Comparison of ENCODE assay signal across 15 cellular contexts in genomic region chrX:88605222-88605583, GRCh38.
DNase-seq lines count a peak whose midpoint lies in the region; ATAC-seq, FAIRE-seq and TF ChIP-seq lines count a peak whose summit lies in the region.
"Had no signal": no experiment of that assay in that cellular context is flagged by ENCODE, and none has a peak within 500 bp of the region (broad histone marks: within the 10 kb centered on the region; RNA-seq: fewer than 3 reads in every experiment).

No MANE protein-coding gene starts in this region.

- H3K9ac ChIP-seq in BLaER1 = no peak overlapping the region
- no peak overlapping the region for H3K9ac ChIP-seq in endothelial cell of umbilical vein (replicated peaks; ENCODE audit: extremely low read depth, insufficient read depth, low read length)
- H3K9ac ChIP-seq: GM23248 had no signal

- peak overlapping the region; percentile 1; the same call in 1 of the 2 replicates for H3K4me2 ChIP-seq in BLaER1
- H3K4me2 ChIP-seq in endothelial cell of umbilical vein (ENCODE audit: insufficient read depth, low read length) = no peak overlapping the region

- 0 out of 2 replicates have a peak, but pooled peaks cover 9% of the 10 kb centered on the region for H3K4me1 ChIP-seq in BLaER1
- H3K4me1 ChIP-seq in endothelial cell of umbilical vein (ENCODE audit: control insufficient read depth, extremely low read depth, insufficient read depth, low read length) = peaks cover 2% of the 10 kb centered on the region
- H3K4me1 ChIP-seq in right lobe of liver = peaks cover 0 to 4% (median 0%) of the 10 kb centered on the region in 4 donors

- 37% methylated on average over 4 of the region's 4 CpGs for WGBS in right lobe of liver (ENCODE audit: insufficient coverage, low coverage, low lambda C conversion rate, missing lambda C conversion rate)

- H3K36me3 ChIP-seq in BLaER1 = no peaks in the 10 kb centered on the region
- no peaks in the 10 kb centered on the region for H3K36me3 ChIP-seq in endothelial cell of umbilical vein (ENCODE audit: control insufficient read depth in 2 of 2, extremely low read depth in 1 of 2, insufficient read depth in 2 of 2, low read length in 2 of 2)
- no peaks in the 10 kb centered on the region for H3K36me3 ChIP-seq in right lobe of liver

- H3K9me3 ChIP-seq in BLaER1 (no peaks in the 10 kb centered on the region), endothelial cell of umbilical vein (replicated peaks; ENCODE audit: control insufficient read depth, insufficient read depth, low read length) (no peaks in the 10 kb centered on the region), right lobe of liver (no peaks in the 10 kb centered on the region)

- no peak for TF ChIP-seq POLR2A in endothelial cell of umbilical vein (IDR thresholded peaks at IDR 0.05; ENCODE audit: low read depth, low read length)
- TF ChIP-seq POLR2A in right lobe of liver (IDR thresholded peaks at IDR 0.05) = no peak

- H3K36me3 Mint-ChIP-seq in progenitor cell of endocrine pancreas (ENCODE audit: insufficient read depth) = peaks cover 4% of the 10 kb centered on the region
- no peaks in the 10 kb centered on the region for H3K36me3 Mint-ChIP-seq in activated naive CD4-positive, alpha-beta T cell treated with anti-CD3 and anti-CD28 coated beads, Interleukin-2, amount 10 ng/mL, durations not matched to agents 7 days and 5 days
- H3K36me3 Mint-ChIP-seq: CD8-positive, alpha-beta memory T cell had no signal

- H3K4me3 Mint-ChIP-seq in progenitor cell of endocrine pancreas (ENCODE audit: low read depth) = peak overlapping the region; percentile 16
- no peak overlapping the region for H3K4me3 Mint-ChIP-seq in activated naive CD4-positive, alpha-beta T cell treated with anti-CD3 and anti-CD28 coated beads, Interleukin-2, amount 10 ng/mL, durations not matched to agents 7 days and 5 days
- H3K4me3 Mint-ChIP-seq: CD8-positive, alpha-beta memory T cell had no signal

- no TSS peak for BruUV-seq in endothelial cell of umbilical vein (replicated peaks; lab: Mats Ljungman, UMichigan)

- TF ChIP-seq CTCF in endothelial cell of umbilical vein (IDR thresholded peaks at IDR 0.05; ENCODE audit: extremely low read depth in 1 of 2, insufficient read depth in 1 of 2, low read depth in 1 of 2, low read length in 2 of 2) (no peak), right lobe of liver (IDR thresholded peaks at IDR 0.05) (no peak), progenitor cell of endocrine pancreas (IDR thresholded peaks at IDR 0.05; ENCODE audit: unreplicated experiment) (no peak)

- no peak for FAIRE-seq in endothelial cell of umbilical vein (lab: Jason Lieb, UNC)
- FAIRE-seq: H54, K562 had no signal

- intact Hi-C loops in endothelial cell of umbilical vein (cut with micrococcal nuclease) = no loop called here
- intact Hi-C loops in right lobe of liver (cut with DNase I) = no loop called here

- no peaks in the 10 kb centered on the region for H3K27me3 Mint-ChIP-seq in progenitor cell of endocrine pancreas
- no peaks in the 10 kb centered on the region for H3K27me3 Mint-ChIP-seq in activated naive CD4-positive, alpha-beta T cell treated with anti-CD3 and anti-CD28 coated beads, Interleukin-2, amount 10 ng/mL, durations not matched to agents 7 days and 5 days

- H3K79me2 ChIP-seq in endothelial cell of umbilical vein (ENCODE audit: control insufficient read depth, insufficient read depth, low read length) = no peaks in the 10 kb centered on the region

- H2AFZ ChIP-seq in endothelial cell of umbilical vein (ENCODE audit: low read depth, low read length) = peak overlapping the region; percentile 38
- H2AFZ ChIP-seq: GM23248 had no signal

- POLR2A ChIA-PET in endothelial cell of umbilical vein (lab: Charles Lee) = no interaction called here

- H3K4me1 Mint-ChIP-seq in progenitor cell of endocrine pancreas (ENCODE audit: low read depth) = peaks cover 22% of the 10 kb centered on the region
- H3K4me1 Mint-ChIP-seq in activated naive CD4-positive, alpha-beta T cell treated with anti-CD3 and anti-CD28 coated beads, Interleukin-2, amount 10 ng/mL, durations not matched to agents 7 days and 5 days = no peaks in the 10 kb centered on the region
- H3K4me1 Mint-ChIP-seq: CD8-positive, alpha-beta memory T cell had no signal

- no peak overlapping the region for H3K4me3 ChIP-seq in BLaER1
- H3K4me3 ChIP-seq in endothelial cell of umbilical vein (replicated peaks in 1 of 3; ENCODE audit: insufficient read depth in 1 of 3, low read depth in 1 of 3, low read length in 3 of 3) = no peak overlapping the region
- peak overlapping the region in 2 of 3 donors; percentile 3 to 30 for H3K4me3 ChIP-seq in right lobe of liver
- H3K4me3 ChIP-seq: GM23248, K562 had no signal

- H3K27ac ChIP-seq in BLaER1 (no peak overlapping the region), endothelial cell of umbilical vein (ENCODE audit: insufficient read depth, low read depth, low read length) (no peak overlapping the region), right lobe of liver (peak overlapping the region; percentile 44 to 66 (median 55))
- H3K27ac ChIP-seq: 22Rv1, GM23248, HL-60 had no signal

- dilution Hi-C loops in endothelial cell of umbilical vein (cut with MboI; ENCODE audit: extremely low pct_ligation_motif_present, low sequenced_read_pairs) = no loop called here

- ATAC-seq in right lobe of liver (peak; percentile 7 to 61 (median 28)), HG03025 (IDR thresholded peaks at IDR 0.05; ENCODE audit: low FRiP score, unreplicated experiment) (no peak), HG02981 (IDR thresholded peaks at IDR 0.05; ENCODE audit: unreplicated experiment) (no peak)
- ATAC-seq: K562 had no signal

- peaks cover 33% of the 10 kb centered on the region for H3K9me3 Mint-ChIP-seq in progenitor cell of endocrine pancreas (ENCODE audit: low read depth)
- no peaks in the 10 kb centered on the region for H3K9me3 Mint-ChIP-seq in activated naive CD4-positive, alpha-beta T cell treated with anti-CD3 and anti-CD28 coated beads, Interleukin-2, amount 10 ng/mL, durations not matched to agents 7 days and 5 days

- CTCF ChIA-PET in endothelial cell of umbilical vein (lab: Charles Lee) = no interaction called here
- CTCF ChIA-PET in activated naive CD4-positive, alpha-beta T cell treated with anti-CD3 and anti-CD28 coated beads, Interleukin-2, amount 10 ng/mL, durations not matched to agents 7 days and 5 days (lab: Charles Lee) = no interaction called here

- no peaks in the 10 kb centered on the region for H3K9me1 ChIP-seq in endothelial cell of umbilical vein (replicated peaks; ENCODE audit: control insufficient read depth, extremely low read depth, insufficient read depth, low read length)

- H3K27me3 ChIP-seq in BLaER1 (peaks cover 58% of the 10 kb centered on the region), endothelial cell of umbilical vein (ENCODE audit: control insufficient read depth in 2 of 2, insufficient read depth in 2 of 2, low read length in 2 of 2) (no peaks in the 10 kb centered on the region), right lobe of liver (no peaks in the 10 kb centered on the region)

- H4K20me1 ChIP-seq in BLaER1 (no peaks in the 10 kb centered on the region; the same call in 1 of the 2 replicates), endothelial cell of umbilical vein (replicated peaks; ENCODE audit: control insufficient read depth, extremely low read depth, insufficient read depth, low read length) (no peaks in the 10 kb centered on the region)

- DNase-seq in endothelial cell of umbilical vein (ENCODE audit: low read depth, low spot score) (no peak), right lobe of liver (no peak), progenitor cell of endocrine pancreas (ENCODE audit: low spot score, unreplicated experiment) (no peak), ureter (ENCODE audit: low spot score) (no peak)
- DNase-seq in activated naive CD4-positive, alpha-beta T cell treated with anti-CD3 and anti-CD28 coated beads, Interleukin-2, amount 10 ng/mL, durations not matched to agents 7 days and 5 days = no peak
- DNase-seq: CD8-positive, alpha-beta memory T cell; GF-D8; GM23248 had no signal

- H3K27ac Mint-ChIP-seq in progenitor cell of endocrine pancreas = peak overlapping the region; percentile 84
- no peak overlapping the region for H3K27ac Mint-ChIP-seq in activated naive CD4-positive, alpha-beta T cell treated with anti-CD3 and anti-CD28 coated beads, Interleukin-2, amount 10 ng/mL, durations not matched to agents 7 days and 5 days
- H3K27ac Mint-ChIP-seq: CD8-positive, alpha-beta memory T cell had no signal

TF ChIP-seq in endothelial cell of umbilical vein, 7 proteins besides CTCF, POLR2A, EP300 and RAD21:
- TF ChIP-seq FOS (IDR thresholded peaks at IDR 0.05; ENCODE audit: borderline replicate concordance, insufficient read depth, low read length) (no peak), JUN (IDR thresholded peaks at IDR 0.05; ENCODE audit: borderline replicate concordance, insufficient read depth, insufficient read length, low read depth) (no peak), MYC (IDR thresholded peaks at IDR 0.05; ENCODE audit: low read depth, low read length) (no peak), EZH2 (IDR thresholded peaks at IDR 0.05; ENCODE audit: borderline replicate concordance, low read depth, low read length, severe bottlenecking) (no peak), MAX (IDR thresholded peaks at IDR 0.05; ENCODE audit: insufficient read depth, insufficient read length) (no peak), GATA2 (IDR thresholded peaks at IDR 0.05; ENCODE audit: insufficient read depth, insufficient read length, low read depth, low read length) (no peak), POLR2AphosphoS5 (IDR thresholded peaks at IDR 0.05; ENCODE audit: insufficient read depth, low read depth, low read length) (no peak)

Comparison
In these comparisons a context has a peak if more than half of its experiments do, and no peak if none do; other contexts are left out.
1. H3K27ac ChIP-seq: peak in right lobe of liver (3 of 3); none in BLaER1 (single experiment) and endothelial cell of umbilical vein (single experiment).
2. H3K4me3 ChIP-seq: peak in right lobe of liver (2 of 3); none in BLaER1 (single experiment) and endothelial cell of umbilical vein (0 of 3).
3. ATAC-seq: peak in right lobe of liver (4 of 4); none in HG03025 (single experiment) and HG02981 (single experiment).